In genomic region chr11:25613899-25614298, GRCh38 we compare ENCODE assay signal across 10 cellular contexts.
"Had no signal": no experiment of that assay in that cellular context is flagged by ENCODE, and none has a peak within 500 bp of the region (broad histone marks: within the 10 kb centered on the region; RNA-seq: fewer than 3 reads in every experiment).

No MANE protein-coding gene starts in this region.

- H3K4me3 Mint-ChIP-seq: HFFc6 had no signal

- H3K36me3 ChIP-seq: HAP-1 had no signal

- H3K4me1 ChIP-seq: HAP-1 had no signal

- H3K9ac ChIP-seq: GM23248 had no signal

- H3K27ac ChIP-seq: GM23248, HL-60 had no signal

- H3K27ac Mint-ChIP-seq: HFFc6 had no signal

- H3K4me3 ChIP-seq: GM23248, HAP-1, K562 had no signal

- H2AFZ ChIP-seq: GM23248 had no signal

- DNase-seq: GM23248, H7, HFFc6, IMR-90, Karpas-422, KG1 had no signal

- ATAC-seq: HCT116, K562 had no signal
